ENCODE assay signal across 18 cellular contexts in the genomic region with DNA sequence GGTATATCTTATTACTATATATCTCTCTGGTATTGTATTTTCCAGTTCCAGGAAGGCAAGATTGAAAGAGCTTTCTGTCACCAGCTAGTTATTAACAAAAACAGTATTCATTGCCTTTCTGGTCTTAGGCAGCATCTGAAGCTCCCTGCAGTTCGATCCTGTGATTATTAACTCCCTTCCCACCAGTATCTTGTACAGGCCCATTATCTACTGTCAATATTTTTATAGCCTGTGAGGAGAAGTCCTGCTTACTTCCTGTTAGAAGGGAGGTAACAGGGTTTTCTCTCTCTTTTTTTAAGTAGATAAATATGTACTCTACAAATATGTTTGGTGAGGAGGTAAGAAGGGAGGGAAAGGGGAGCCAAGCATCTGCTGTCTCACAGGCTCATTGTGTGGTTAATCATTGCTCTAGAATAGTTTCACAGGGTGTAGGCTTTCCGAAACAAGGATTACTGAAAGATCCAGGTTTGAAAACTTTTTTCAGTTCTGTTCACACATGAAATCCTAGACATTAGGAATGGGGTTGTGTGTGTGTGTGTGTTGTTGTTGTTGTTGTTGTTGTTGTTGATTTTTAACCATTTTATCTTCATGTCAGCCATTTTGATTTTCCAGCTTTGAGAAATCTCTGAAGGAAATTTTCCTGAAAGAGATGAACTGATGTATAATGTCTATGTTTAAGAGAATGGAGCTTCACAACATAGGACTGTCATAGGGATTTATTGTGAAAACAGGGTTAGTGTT. TPM values are rescaled to one million over a fixed set of nuclear protein-coding genes. Genes with fewer than 3 reads are reported as not detected.
DNase-seq lines count a peak whose midpoint lies in the region; ATAC-seq and TF ChIP-seq lines count a peak whose summit lies in the region.
"Had no signal": no experiment of that assay in that cellular context is flagged by ENCODE, and none has a peak within 500 bp of the region (broad histone marks: within the 10 kb centered on the region; RNA-seq: fewer than 3 reads in every experiment).

No MANE protein-coding gene starts in this region.

- H3K4me2 ChIP-seq in OCI-LY3 (ENCODE audit: low read length) = no peak overlapping the region

- H3K4me3 ChIP-seq in OCI-LY3 (ENCODE audit: low read length) (no peak overlapping the region), upper lobe of left lung (no peak overlapping the region)

- peak overlapping the region; percentile 78 for H2AFZ ChIP-seq in OCI-LY3 (ENCODE audit: low read depth, low read length)

- ATAC-seq in GM19467 (IDR thresholded peaks at IDR 0.05; ENCODE audit: unreplicated experiment) (peak; percentile 73), HG03095 (IDR thresholded peaks at IDR 0.05; ENCODE audit: unreplicated experiment) (peak; percentile 77), upper lobe of left lung (ENCODE audit: low FRiP score in 2 of 2) (no peak)
- ATAC-seq: activated CD8-positive, alpha-beta T cell treated with anti-CD3 and anti-CD28 coated beads for 36 hours; Right ventricle myocardium inferior had no signal

- H3K36me3 ChIP-seq in OCI-LY3 (replicated peaks; ENCODE audit: low read depth, low read length) (no peaks in the 10 kb centered on the region), upper lobe of left lung (no peaks in the 10 kb centered on the region)

- DNase-seq in DMS53 (lab: John Stamatoyannopoulos, UW) = peak; percentile 82
- DNase-seq in upper lobe of left lung = no peak
- DNase-seq in GM19240 (ENCODE audit: insufficient read length, low spot score) = no peak
- no peak for DNase-seq in stimulated activated CD4-positive, alpha-beta T cell treated with anti-CD3 and anti-CD28 coated beads, Interleukin-4, amount 100 ng/mL, for 4 hours
- DNase-seq in cerebellar cortex (ENCODE audit: low spot score) = no peak
- DNase-seq: activated CD8-positive, alpha-beta T cell treated with anti-CD3 and anti-CD28 coated beads for 36 hours; activated effector memory CD4-positive, alpha-beta T cell treated with anti-CD3 and anti-CD28 coated beads, Interleukin-2, amount 50 U/mL, for 16 hours; CD8-positive, alpha-beta memory T cell; IMR-90; NCI-H774; stimulated activated CD4-positive, alpha-beta T cell treated with anti-CD3 and anti-CD28 coated beads, Interleukin-15, amount 100 ng/mL, for 24 hours had no signal

- no peak overlapping the region for H3K9ac ChIP-seq in OCI-LY3 (ENCODE audit: low read length)

- 59 to 62% methylated on average over 2 of the region's 2 CpGs for WGBS in upper lobe of left lung, 2 donors

- H3K27me3 ChIP-seq in OCI-LY3 (ENCODE audit: low read depth, low read length) = no peaks in the 10 kb centered on the region
- H3K27me3 ChIP-seq in upper lobe of left lung = no peaks in the 10 kb centered on the region

- H4K20me1 ChIP-seq in OCI-LY3 (ENCODE audit: insufficient read depth, low read length) = no peaks in the 10 kb centered on the region

- TF ChIP-seq CTCF in OCI-LY3 (IDR thresholded peaks at IDR 0.05; ENCODE audit: low read depth, low read length) (no peak), upper lobe of left lung (IDR thresholded peaks at IDR 0.05) (no peak)

- H3K4me1 ChIP-seq in OCI-LY3 (ENCODE audit: low read length) (peaks cover 5% of the 10 kb centered on the region), upper lobe of left lung (no peaks in the 10 kb centered on the region)

- TF ChIP-seq POLR2A in upper lobe of left lung (IDR thresholded peaks at IDR 0.05) = no peak

- no peak for TF ChIP-seq EP300 in upper lobe of left lung (IDR thresholded peaks at IDR 0.05)

- H3K9me3 ChIP-seq in OCI-LY3 (ENCODE audit: insufficient read depth, low read length) = no peaks in the 10 kb centered on the region
- no peaks in the 10 kb centered on the region for H3K9me3 ChIP-seq in upper lobe of left lung

- H3K27ac ChIP-seq in OCI-LY3 (ENCODE audit: low read length) (no peak overlapping the region), upper lobe of left lung (no peak overlapping the region)

- no peaks in the 10 kb centered on the region for H3K79me2 ChIP-seq in OCI-LY3 (ENCODE audit: low read length)

RNA-seq across cellular contexts. Expression of a gene that starts 14.1 kb away (rescaled TPM):
- not detected for total RNA-seq in upper lobe of left lung
- total RNA-seq: A172; activated CD8-positive, alpha-beta T cell treated with anti-CD3 and anti-CD28 coated beads for 36 hours; CD8-positive, alpha-beta memory T cell; IMR-90; posterior vena cava; Right ventricle myocardium inferior; ureter had no signal

Comparison
In these comparisons a context has a peak if more than half of its experiments do, and no peak if none do; other contexts are left out.
1. ATAC-seq: peak in GM19467 (single experiment) and HG03095 (single experiment); none in upper lobe of left lung (0 of 2).